Comparison of ENCODE assay signal across 8 cellular contexts in the genomic region with DNA sequence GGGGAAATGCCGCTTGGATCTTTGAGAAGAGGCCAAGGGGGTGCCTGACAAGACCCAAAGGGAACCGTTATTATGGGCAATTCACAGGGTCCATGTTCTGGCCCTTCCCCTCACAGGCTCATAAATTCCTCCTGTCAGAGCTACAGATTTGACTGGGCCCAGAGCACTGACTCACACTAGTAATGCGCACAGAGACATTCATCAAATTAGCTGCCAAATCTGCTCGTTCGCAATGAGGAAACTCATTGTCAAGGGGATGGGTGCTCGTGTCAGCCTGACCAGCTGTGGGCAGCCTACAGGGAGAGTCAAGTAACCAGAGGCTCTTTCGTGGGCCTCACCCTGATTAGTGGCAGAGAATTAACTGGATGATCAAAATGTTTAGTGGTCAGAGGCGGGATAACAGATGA.
A peak's percentile ranks its signal among the peaks of the same experiment; 100 is the strongest.
DNase-seq lines count a peak whose midpoint lies in the region; ATAC-seq and TF ChIP-seq lines count a peak whose summit lies in the region.

No MANE protein-coding gene starts in this region.

- in situ Hi-C loops in G401 (cut with HindIII; ENCODE audit: low sequenced_read_pairs), result no loop called here

- peak; percentile 18 for ATAC-seq in GM21515 (IDR thresholded peaks at IDR 0.05; ENCODE audit: unreplicated experiment)
- peak; percentile 87 for ATAC-seq in esophagus mucosa
- no peak for ATAC-seq in naive thymus-derived CD4-positive, alpha-beta T cell

- no peaks in the 10 kb centered on the region for H3K27me3 ChIP-seq in thymus (ENCODE audit: control insufficient read depth, insufficient read depth)
- H3K27me3 ChIP-seq in naive thymus-derived CD4-positive, alpha-beta T cell (ENCODE audit: control insufficient read depth in 2 of 2, insufficient read depth in 2 of 2, low read length in 2 of 2), result no peaks in the 10 kb centered on the region

- CTCF ChIA-PET in naive thymus-derived CD4-positive, alpha-beta T cell (lab: Charles Lee), result no interaction called here

- H3K27ac Mint-ChIP-seq in naive thymus-derived CD4-positive, alpha-beta T cell, result no peak overlapping the region

- no peaks in the 10 kb centered on the region for H3K9me3 ChIP-seq in thymus (ENCODE audit: control insufficient read depth)
- H3K9me3 ChIP-seq in naive thymus-derived CD4-positive, alpha-beta T cell (ENCODE audit: control insufficient read depth in 2 of 3, low read length in 3 of 3), result peaks cover 0 to 3% (median 0%) of the 10 kb centered on the region in 3 experiments

- H3K36me3 ChIP-seq in thymus (ENCODE audit: control insufficient read depth, insufficient read depth), result no peaks in the 10 kb centered on the region
- no peaks in the 10 kb centered on the region for H3K36me3 ChIP-seq in naive thymus-derived CD4-positive, alpha-beta T cell (ENCODE audit: control insufficient read depth in 2 of 3, insufficient read depth in 3 of 3, low read length in 3 of 3)

- peak overlapping the region; percentile 54 for H3K27ac ChIP-seq in thymus (ENCODE audit: low read depth)
- no peak overlapping the region for H3K27ac ChIP-seq in naive thymus-derived CD4-positive, alpha-beta T cell (ENCODE audit: low read depth, low read length)

- H3K4me3 ChIP-seq in AG09309 (ENCODE audit: control insufficient read depth, low read depth, low read length) (no peak overlapping the region), thymus (ENCODE audit: low read length) (no peak overlapping the region)
- H3K4me3 ChIP-seq in naive thymus-derived CD4-positive, alpha-beta T cell (ENCODE audit: low read length), result no peak overlapping the region

- H3K4me1 ChIP-seq in thymus (ENCODE audit: control insufficient read depth, insufficient read depth, low read length), result no peaks in the 10 kb centered on the region
- no peaks in the 10 kb centered on the region for H3K4me1 ChIP-seq in naive thymus-derived CD4-positive, alpha-beta T cell (ENCODE audit: control insufficient read depth in 2 of 2, insufficient read depth in 2 of 2, low read length in 2 of 2)

- intact Hi-C loops in naive thymus-derived CD4-positive, alpha-beta T cell (cut with micrococcal nuclease), result no loop called here

- H3K4me3 Mint-ChIP-seq in naive thymus-derived CD4-positive, alpha-beta T cell, result no peak overlapping the region

- H3K9me3 Mint-ChIP-seq in naive thymus-derived CD4-positive, alpha-beta T cell, result peaks cover 0 to 8% (median 0%) of the 10 kb centered on the region in 11 donors

- no peaks in the 10 kb centered on the region for H3K4me1 Mint-ChIP-seq in naive thymus-derived CD4-positive, alpha-beta T cell

- H3K36me3 Mint-ChIP-seq in naive thymus-derived CD4-positive, alpha-beta T cell, result no peaks in the 10 kb centered on the region

- 94% methylated on average over 8 of the region's 8 CpGs for WGBS in thymus

- H3K27me3 Mint-ChIP-seq in naive thymus-derived CD4-positive, alpha-beta T cell, result peaks cover 0 to 12% (median 0%) of the 10 kb centered on the region in 5 donors

- DNase-seq in AG09309 (ENCODE audit: low read depth) (peak; percentile 83), LHCN-M2 (ENCODE audit: low read depth) (peak; percentile 75), G401 (ENCODE audit: low spot score) (no peak), GOT3 (lab: John Stamatoyannopoulos, UW) (no peak)
- no peak for DNase-seq in naive thymus-derived CD4-positive, alpha-beta T cell

- POLR2A ChIA-PET in naive thymus-derived CD4-positive, alpha-beta T cell (lab: Charles Lee), result no interaction called here

- no peak for TF ChIP-seq CTCF in AG09309 (IDR thresholded peaks at IDR 0.05; ENCODE audit: control insufficient read depth, insufficient read depth, low read depth, low read length, missing control alignments)

Comparison
In these comparisons a context has a peak if more than half of its experiments do, and no peak if none do; other contexts are left out.
1. DNase-seq: peak in AG09309 (single experiment) and LHCN-M2 (single experiment); none in naive thymus-derived CD4-positive, alpha-beta T cell (0 of 9), G401 (single experiment) and GOT3 (single experiment).